In genomic region chr20:23362392-23363256, GRCh38 we compare ENCODE assay signal across 8 cellular contexts. TPM values are rescaled to one million over a fixed set of nuclear protein-coding genes. Genes with fewer than 3 reads are reported as not detected.
DNase-seq lines count a peak whose midpoint lies in the region; ATAC-seq and TF ChIP-seq lines count a peak whose summit lies in the region.

No MANE protein-coding gene starts in this region.

- DNase-seq in NCI-H1092 treated with DMSO at 0.1 percent for 48 hours (lab: John Stamatoyannopoulos, UW) (peak; percentile 39), NCI-H1092 (lab: John Stamatoyannopoulos, UW) (no peak), H9 (no peak), NCI-H146 (lab: John Stamatoyannopoulos, UW) (peak; percentile 62), left cardiac atrium (peak; percentile 58), posterior cingulate gyrus (peak in 7 of 10 donors; percentile 30 to 87 (median 37)), OCI-M2 (lab: John Stamatoyannopoulos, UW; ENCODE audit: unreplicated experiment) (no peak)

- peak overlapping the region; percentile 91 to 94 for H3K4me3 Mint-ChIP-seq in H9
- peak overlapping the region; percentile 89 for H3K4me3 Mint-ChIP-seq in activated naive CD8-positive, alpha-beta T cell

- no peak overlapping the region for H3K18ac ChIP-seq in H9 (ENCODE audit: insufficient read length, low read depth, low read length)

- no peaks in the 10 kb centered on the region; the same call in 1 of the 2 replicates for H3K4me1 ChIP-seq in H9 (ENCODE audit: insufficient read depth, low read length)

- peaks cover 13 to 20% (median 20%) of the 10 kb centered on the region in 3 experiments for H3K36me3 Mint-ChIP-seq in H9 (ENCODE audit: insufficient read depth in 1 of 3, low read depth in 3 of 3)
- peaks cover 11% of the 10 kb centered on the region for H3K36me3 Mint-ChIP-seq in activated naive CD8-positive, alpha-beta T cell

- H2BK12ac ChIP-seq in H9 (ENCODE audit: insufficient read length, low read depth, low read length), result no peak overlapping the region

- peak overlapping the region; percentile 38 for H3K4me2 ChIP-seq in H9 (ENCODE audit: insufficient read depth, insufficient read length, low read length)

- no peak overlapping the region for H3T11ph ChIP-seq in H9 (ENCODE audit: low read length)

- H3K27me3 ChIP-seq in H9 (ENCODE audit: insufficient read depth, low read length), result no peaks in the 10 kb centered on the region

- peak overlapping the region; percentile 62 for H3K9ac ChIP-seq in H9 (ENCODE audit: extremely low read depth, insufficient read length, low read length)

- peak; percentile 1 to 19 for ATAC-seq in left cardiac atrium

- no peaks in the 10 kb centered on the region for H3K9me3 ChIP-seq in H9 (ENCODE audit: control insufficient read depth, low read depth, low read length)

- no peak overlapping the region for H2AFZ ChIP-seq in H9 (ENCODE audit: low read length)

- H3K23me2 ChIP-seq in H9 (ENCODE audit: insufficient read length, low read depth, low read length, poor library complexity, severe bottlenecking), result peaks cover 8% of the 10 kb centered on the region

- intact Hi-C loops in left cardiac atrium (cut with DNase I) (loop anchor here in 1 of 2 donors (10.0 kb wide), 1 partner anchor 272 kb away; the partner anchor contains the start of gene CST3), posterior cingulate gyrus (cut with DNase I) (no loop called here)

- no peak overlapping the region for H2BK15ac ChIP-seq in H9 (ENCODE audit: low read depth, low read length)

- no CpG with 5 or more reads among the region's 50 CpGs for WGBS in H9 (ENCODE audit: extremely low coverage, insufficient read length, low lambda C conversion rate)

- no peak overlapping the region for H4K5ac ChIP-seq in H9 (ENCODE audit: insufficient read length, low read depth, low read length)

- H2AK5ac ChIP-seq in H9 (ENCODE audit: insufficient read length, low read length), result no peak overlapping the region

- no peak overlapping the region for H3K56ac ChIP-seq in H9 (ENCODE audit: insufficient read length, low read depth, low read length)

- no peak overlapping the region for H2BK20ac ChIP-seq in H9 (ENCODE audit: low read depth, low read length, poor library complexity, severe bottlenecking)

- H3K27ac ChIP-seq in H9 (ENCODE audit: insufficient read length, low read depth, low read length), result no peak overlapping the region

- no peak overlapping the region for H2BK5ac ChIP-seq in H9 (ENCODE audit: insufficient read length, low read length)

- H3K9me3 Mint-ChIP-seq in H9, result no peaks in the 10 kb centered on the region; a peak in 1 of 5 replicates
- no peaks in the 10 kb centered on the region for H3K9me3 Mint-ChIP-seq in activated naive CD8-positive, alpha-beta T cell (ENCODE audit: low read depth)

- TF ChIP-seq CTCF in H9 (conservative IDR thresholded peaks at IDR 0.05), result no peak

- peaks cover 7% of the 10 kb centered on the region; the same call in 1 of the 2 replicates for H3K79me2 ChIP-seq in H9 (ENCODE audit: insufficient read depth, low read length)

- peak overlapping the region; percentile 70 to 98 (median 94); a peak in 5 of 7 replicates for H3K27ac Mint-ChIP-seq in H9
- peak overlapping the region; percentile 92 for H3K27ac Mint-ChIP-seq in activated naive CD8-positive, alpha-beta T cell

- no peak overlapping the region for H4K8ac ChIP-seq in H9 (replicated peaks; ENCODE audit: insufficient read length, low read depth, low read length)

- peaks cover 19 to 33% of the 10 kb centered on the region in 2 experiments for H3K4me1 Mint-ChIP-seq in H9
- peaks cover 64% of the 10 kb centered on the region for H3K4me1 Mint-ChIP-seq in activated naive CD8-positive, alpha-beta T cell (ENCODE audit: low read depth)

- H3K27me3 Mint-ChIP-seq in H9 (ENCODE audit: low read depth), result no peaks in the 10 kb centered on the region
- no peaks in the 10 kb centered on the region for H3K27me3 Mint-ChIP-seq in activated naive CD8-positive, alpha-beta T cell

- no peaks in the 10 kb centered on the region for H4K20me1 ChIP-seq in H9 (ENCODE audit: control insufficient read depth, insufficient read depth, insufficient read length)

- H3K4ac ChIP-seq in H9 (ENCODE audit: low read depth, low read length), result no peak overlapping the region

- peak overlapping the region; percentile 39; the same call in 1 of the 2 replicates for H3K14ac ChIP-seq in H9 (ENCODE audit: insufficient read depth, low read length)

- no peak overlapping the region for H4K91ac ChIP-seq in H9 (ENCODE audit: insufficient read length, low read depth, low read length)

- H3K23ac ChIP-seq in H9 (ENCODE audit: insufficient read length, low read depth, low read length), result no peak overlapping the region

- peaks cover 3% of the 10 kb centered on the region for H3K79me1 ChIP-seq in H9 (ENCODE audit: insufficient read depth, low read depth, low read length, poor library complexity, severe bottlenecking)

- H2BK120ac ChIP-seq in H9 (ENCODE audit: low read depth, low read length, poor library complexity, severe bottlenecking), result no peak overlapping the region

RNA-seq across cellular contexts. Expression of gene GZF1, which starts 0.6 kb away (rescaled TPM):
- total RNA-seq in H9 (2021) (13.0 and 17.0 TPM in 2 replicates), left cardiac atrium (10 to 100 TPM; 12.9 to 18.7 TPM)

RNA-seq across cellular contexts. Expression of gene NXT1, which starts 12.0 kb away (rescaled TPM):
- total RNA-seq in H9 (2021) (25.5 and 27.1 TPM in 2 replicates), left cardiac atrium (10 to 100 TPM in 1 of 2 donors, 1 to 10 TPM in 1; 9.3 to 14.1 TPM)

RNA-seq across cellular contexts. Expression of gene NAPB, which starts 58.7 kb away (rescaled TPM):
- 10.4 and 11.3 TPM in 2 replicates for total RNA-seq in H9 (2021)
- total RNA-seq in left cardiac atrium, result 1 to 10 TPM; 4.9 to 7.2 TPM

Comparison
In these comparisons a context has a peak if more than half of its experiments do, and no peak if none do; other contexts are left out.
1. DNase-seq: peak in NCI-H1092 treated with DMSO at 0.1 percent for 48 hours (single experiment), NCI-H146 (single experiment), left cardiac atrium (single experiment) and posterior cingulate gyrus (7 of 10); none in NCI-H1092 (single experiment), H9 (single experiment) and OCI-M2 (single experiment).